In the genomic region with DNA sequence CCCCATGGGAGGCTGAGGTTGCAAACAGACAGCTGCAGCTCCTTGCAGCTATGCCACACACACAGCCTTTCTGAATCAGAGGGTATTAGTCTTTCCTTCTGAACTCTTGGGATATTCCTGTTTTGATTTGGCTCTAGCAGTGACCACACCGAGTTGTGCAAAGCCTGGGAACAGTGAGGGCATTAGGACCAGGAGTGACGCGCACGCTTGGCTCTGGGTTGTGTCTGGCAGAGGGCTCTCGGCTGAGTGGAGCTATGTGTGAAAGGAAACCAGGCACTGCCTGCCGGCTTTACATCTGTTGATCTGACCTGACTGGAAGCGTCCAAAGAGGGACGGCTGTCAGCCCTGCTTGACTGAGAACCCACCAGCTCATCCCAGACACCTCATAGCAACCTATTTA, we compare ENCODE assay signal across 9 cellular contexts. TPM values are rescaled to one million over a fixed set of nuclear protein-coding genes. Genes with fewer than 3 reads are reported as not detected.
A peak's percentile ranks its signal among the peaks of the same experiment; 100 is the strongest.
DNase-seq lines count a peak whose midpoint lies in the region; ATAC-seq and TF ChIP-seq lines count a peak whose summit lies in the region.
"Had no signal": no experiment of that assay in that cellular context is flagged by ENCODE, and none has a peak within 500 bp of the region (broad histone marks: within the 10 kb centered on the region; RNA-seq: fewer than 3 reads in every experiment).

A gene with protein sequence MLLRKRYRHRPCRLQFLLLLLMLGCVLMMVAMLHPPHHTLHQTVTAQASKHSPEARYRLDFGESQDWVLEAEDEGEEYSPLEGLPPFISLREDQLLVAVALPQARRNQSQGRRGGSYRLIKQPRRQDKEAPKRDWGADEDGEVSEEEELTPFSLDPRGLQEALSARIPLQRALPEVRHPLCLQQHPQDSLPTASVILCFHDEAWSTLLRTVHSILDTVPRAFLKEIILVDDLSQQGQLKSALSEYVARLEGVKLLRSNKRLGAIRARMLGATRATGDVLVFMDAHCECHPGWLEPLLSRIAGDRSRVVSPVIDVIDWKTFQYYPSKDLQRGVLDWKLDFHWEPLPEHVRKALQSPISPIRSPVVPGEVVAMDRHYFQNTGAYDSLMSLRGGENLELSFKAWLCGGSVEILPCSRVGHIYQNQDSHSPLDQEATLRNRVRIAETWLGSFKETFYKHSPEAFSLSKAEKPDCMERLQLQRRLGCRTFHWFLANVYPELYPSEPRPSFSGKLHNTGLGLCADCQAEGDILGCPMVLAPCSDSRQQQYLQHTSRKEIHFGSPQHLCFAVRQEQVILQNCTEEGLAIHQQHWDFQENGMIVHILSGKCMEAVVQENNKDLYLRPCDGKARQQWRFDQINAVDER (plus strand): TSS at position 292 of the 400 bp plus-strand sequence. CDS start 472 bp downstream, outside the sequence.

- DNase-seq in GM03348 (ENCODE audit: low spot score), result peak; percentile 92
- DNase-seq in body of pancreas, result peak; percentile 53 to 72 (median 69)
- peak; percentile 96 for DNase-seq in right atrium auricular region (ENCODE audit: low spot score)
- DNase-seq in sciatic nerve (ENCODE audit: low spot score), result peak; percentile 90
- DNase-seq in activated T-cell treated with anti-CD3 and anti-CD28 coated beads, Interleukin-2, amount 50 U/mL, for 1 hour, result no peak
- DNase-seq: activated gamma-delta T cell had no signal

- ATAC-seq in body of pancreas (peak; percentile 80), sciatic nerve (peak; percentile 91), HG02763 (IDR thresholded peaks at IDR 0.05; ENCODE audit: unreplicated experiment) (no peak), GM21367 (IDR thresholded peaks at IDR 0.05; ENCODE audit: unreplicated experiment) (no peak), HG02588 (IDR thresholded peaks at IDR 0.05; ENCODE audit: unreplicated experiment) (no peak)

- peak within 1 kb of the TSS in 2 of 4 donors; percentile 13 to 18 for H3K27ac ChIP-seq in body of pancreas
- peak within 1 kb of the TSS; percentile 47 to 77 for H3K27ac ChIP-seq in right atrium auricular region

- TF ChIP-seq POLR2A in body of pancreas (IDR thresholded peaks at IDR 0.05), result peak in 1 of 3 donors; percentile 8

- intact Hi-C loops in body of pancreas (cut with DNase I), result loop anchor here (10.0 kb wide), 1 partner anchor 360 kb away; no protein-coding TSS in a partner anchor
- intact Hi-C loops in sciatic nerve (cut with DNase I), result no loop called here

- H3K4me3 ChIP-seq in body of pancreas (no peak within 1 kb of the TSS), right atrium auricular region (peak within 1 kb of the TSS; percentile 50 to 52)

- no peaks in the 10 kb centered on the region for H3K36me3 ChIP-seq in body of pancreas (replicated peaks in 1 of 2; ENCODE audit: insufficient read depth in 1 of 2, low read depth in 2 of 2)
- peaks cover 7% of the 10 kb centered on the region for H3K36me3 ChIP-seq in right atrium auricular region

- H3K4me1 ChIP-seq in body of pancreas, result peaks cover 14% of the 10 kb centered on the region
- H3K4me1 ChIP-seq in right atrium auricular region, result peaks cover 0 to 35% of the 10 kb centered on the region in 2 donors

- TF ChIP-seq CTCF in body of pancreas (IDR thresholded peaks at IDR 0.05) (no peak), right atrium auricular region (IDR thresholded peaks at IDR 0.05) (no peak)

- no peaks in the 10 kb centered on the region for H3K9me3 ChIP-seq in body of pancreas
- no peaks in the 10 kb centered on the region for H3K9me3 ChIP-seq in right atrium auricular region

- H3K27me3 ChIP-seq in body of pancreas (no peaks in the 10 kb centered on the region), right atrium auricular region (no peaks in the 10 kb centered on the region)

- WGBS in body of pancreas, 2 donors, result 0 to 13% methylated on average over 8 of the region's 8 CpGs

RNA-seq across cellular contexts. Expression of the gene that starts here (rescaled TPM):
- total RNA-seq in body of pancreas, result 10 to 100 TPM; 21.8 to 26.0 TPM
- 10 to 100 TPM; 21.7 to 83.1 TPM for total RNA-seq in right atrium auricular region
- 54.4 TPM for total RNA-seq in sciatic nerve

Comparison
In these comparisons a context has a peak if more than half of its experiments do, and no peak if none do; other contexts are left out.
1. ATAC-seq: peak in body of pancreas (single experiment) and sciatic nerve (single experiment); none in HG02763 (single experiment), GM21367 (single experiment) and HG02588 (single experiment).
2. H3K4me3 ChIP-seq: peak in right atrium auricular region (2 of 2); none in body of pancreas (0 of 2).